Comparison of ENCODE assay signal across 1 cellular context in the genomic region with DNA sequence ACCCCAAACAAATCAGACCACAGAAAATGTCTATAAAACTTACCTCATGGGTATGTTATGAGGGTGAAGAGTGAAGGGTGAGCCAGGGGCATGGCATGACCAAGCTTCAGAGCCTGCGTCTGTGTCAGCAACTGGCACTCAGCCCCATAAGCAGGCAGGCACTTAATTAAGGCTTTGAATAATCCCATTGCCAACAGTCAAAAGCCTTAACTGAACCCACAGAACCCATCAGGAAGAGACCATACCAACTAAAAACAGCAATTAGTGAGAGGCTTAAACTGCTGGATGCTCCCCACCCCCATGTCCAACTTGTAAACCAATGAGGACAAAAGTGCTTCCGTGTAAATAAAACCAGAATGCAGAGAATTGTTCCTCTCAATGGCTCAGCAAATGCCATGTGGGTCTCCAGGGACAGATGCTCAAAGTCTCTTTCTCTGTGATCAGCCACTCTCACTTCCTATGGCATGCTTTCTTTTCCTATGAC.
TF ChIP-seq lines count a peak whose summit lies in the region.

No MANE protein-coding gene starts in this region.

TF ChIP-seq in HepG2, 621 proteins besides CTCF, POLR2A, EP300 and RAD21 (continued from another document):
- TF ChIP-seq, protein P1, sequence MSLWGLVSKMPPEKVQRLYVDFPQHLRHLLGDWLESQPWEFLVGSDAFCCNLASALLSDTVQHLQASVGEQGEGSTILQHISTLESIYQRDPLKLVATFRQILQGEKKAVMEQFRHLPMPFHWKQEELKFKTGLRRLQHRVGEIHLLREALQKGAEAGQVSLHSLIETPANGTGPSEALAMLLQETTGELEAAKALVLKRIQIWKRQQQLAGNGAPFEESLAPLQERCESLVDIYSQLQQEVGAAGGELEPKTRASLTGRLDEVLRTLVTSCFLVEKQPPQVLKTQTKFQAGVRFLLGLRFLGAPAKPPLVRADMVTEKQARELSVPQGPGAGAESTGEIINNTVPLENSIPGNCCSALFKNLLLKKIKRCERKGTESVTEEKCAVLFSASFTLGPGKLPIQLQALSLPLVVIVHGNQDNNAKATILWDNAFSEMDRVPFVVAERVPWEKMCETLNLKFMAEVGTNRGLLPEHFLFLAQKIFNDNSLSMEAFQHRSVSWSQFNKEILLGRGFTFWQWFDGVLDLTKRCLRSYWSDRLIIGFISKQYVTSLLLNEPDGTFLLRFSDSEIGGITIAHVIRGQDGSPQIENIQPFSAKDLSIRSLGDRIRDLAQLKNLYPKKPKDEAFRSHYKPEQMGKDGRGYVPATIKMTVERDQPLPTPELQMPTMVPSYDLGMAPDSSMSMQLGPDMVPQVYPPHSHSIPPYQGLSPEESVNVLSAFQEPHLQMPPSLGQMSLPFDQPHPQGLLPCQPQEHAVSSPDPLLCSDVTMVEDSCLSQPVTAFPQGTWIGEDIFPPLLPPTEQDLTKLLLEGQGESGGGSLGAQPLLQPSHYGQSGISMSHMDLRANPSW (CRISPR knock-in tag; IDR thresholded peaks at IDR 0.05; ENCODE audit: borderline replicate concordance), result 0 out of 2 replicates have a peak, but pooled peaks have one; percentile 59
- TF ChIP-seq SOX13 (IDR thresholded peaks at IDR 0.05) (peak; percentile 57), SOX13 (CRISPR knock-in tag; conservative IDR thresholded peaks at IDR 0.05 in 1 of 2, IDR thresholded peaks at IDR 0.05 in 1 of 2) (peak in 1 of 2 experiments; percentile 91; a peak in 2 of 4 replicates), FOXP1 (IDR thresholded peaks at IDR 0.05) (0 out of 2 replicates have a peak, but pooled peaks have one; percentile 4), FOXP1 (CRISPR knock-in tag; IDR thresholded peaks at IDR 0.05) (peak; percentile 68; the same call in 1 of the 2 replicates), MED1 (CRISPR knock-in tag; IDR thresholded peaks at IDR 0.05) (peak; percentile 67), NR2F2 (IDR thresholded peaks at IDR 0.05; ENCODE audit: borderline replicate concordance, low read depth) (no peak), RARA (CRISPR knock-in tag; IDR thresholded peaks at IDR 0.05) (peak; percentile 18; the same call in 1 of the 2 replicates), PITX1 (CRISPR knock-in tag; IDR thresholded peaks at IDR 0.05) (peak; percentile 70), NCOA2 (CRISPR knock-in tag; IDR thresholded peaks at IDR 0.05) (0 out of 2 replicates have a peak, but pooled peaks have one; percentile 29), HNF4G (IDR thresholded peaks at IDR 0.05; ENCODE audit: borderline replicate concordance, low read depth, low read length) (peak; percentile 37; the same call in 1 of the 2 replicates), HNF4G (CRISPR knock-in tag; IDR thresholded peaks at IDR 0.05; ENCODE audit: borderline replicate concordance, low read depth) (0 out of 2 replicates have a peak, but pooled peaks have one; percentile 23), ELF1 (CRISPR knock-in tag; IDR thresholded peaks at IDR 0.05) (0 out of 2 replicates have a peak, but pooled peaks have one; percentile 23), FOXO1 (CRISPR knock-in tag; IDR thresholded peaks at IDR 0.05) (peak; percentile 50; the same call in 1 of the 2 replicates), TOPORS (CRISPR knock-in tag; IDR thresholded peaks at IDR 0.05) (no peak), EHMT2 (IDR thresholded peaks at IDR 0.05; ENCODE audit: borderline replicate concordance, low read depth, low read length) (peak; percentile 72; the same call in 1 of the 2 replicates), CREB1 (IDR thresholded peaks at IDR 0.05) (no peak), CREB1 (CRISPR knock-in tag; IDR thresholded peaks at IDR 0.05) (peak; percentile 43; the same call in 1 of the 2 replicates), MYC (CRISPR knock-in tag; IDR thresholded peaks at IDR 0.05; ENCODE audit: borderline replicate concordance) (peak; percentile 66; the same call in 1 of the 2 replicates), MIXL1 (CRISPR knock-in tag; IDR thresholded peaks at IDR 0.05) (0 out of 2 replicates have a peak, but pooled peaks have one; percentile 25), PHF20 (CRISPR knock-in tag; IDR thresholded peaks at IDR 0.05) (0 out of 2 replicates have a peak, but pooled peaks have one; percentile 35)
- TF ChIP-seq, protein P2, sequence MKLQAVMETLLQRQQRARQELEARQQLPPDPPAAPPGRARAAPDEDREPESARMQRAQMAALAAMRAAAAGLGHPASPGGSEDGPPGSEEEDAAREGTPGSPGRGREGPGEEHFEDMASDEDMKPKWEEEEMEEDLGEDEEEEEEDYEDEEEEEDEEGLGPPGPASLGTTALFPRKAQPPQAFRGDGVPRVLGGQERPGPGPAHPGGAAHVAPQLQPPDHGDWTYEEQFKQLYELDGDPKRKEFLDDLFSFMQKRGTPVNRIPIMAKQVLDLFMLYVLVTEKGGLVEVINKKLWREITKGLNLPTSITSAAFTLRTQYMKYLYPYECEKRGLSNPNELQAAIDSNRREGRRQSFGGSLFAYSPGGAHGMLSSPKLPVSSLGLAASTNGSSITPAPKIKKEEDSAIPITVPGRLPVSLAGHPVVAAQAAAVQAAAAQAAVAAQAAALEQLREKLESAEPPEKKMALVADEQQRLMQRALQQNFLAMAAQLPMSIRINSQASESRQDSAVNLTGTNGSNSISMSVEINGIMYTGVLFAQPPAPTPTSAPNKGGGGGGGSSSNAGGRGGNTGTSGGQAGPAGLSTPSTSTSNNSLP (IDR thresholded peaks at IDR 0.05; ENCODE audit: low read depth, low read length), result peak; percentile 15; the same call in 1 of the 2 replicates
- TF ChIP-seq, protein P3, sequence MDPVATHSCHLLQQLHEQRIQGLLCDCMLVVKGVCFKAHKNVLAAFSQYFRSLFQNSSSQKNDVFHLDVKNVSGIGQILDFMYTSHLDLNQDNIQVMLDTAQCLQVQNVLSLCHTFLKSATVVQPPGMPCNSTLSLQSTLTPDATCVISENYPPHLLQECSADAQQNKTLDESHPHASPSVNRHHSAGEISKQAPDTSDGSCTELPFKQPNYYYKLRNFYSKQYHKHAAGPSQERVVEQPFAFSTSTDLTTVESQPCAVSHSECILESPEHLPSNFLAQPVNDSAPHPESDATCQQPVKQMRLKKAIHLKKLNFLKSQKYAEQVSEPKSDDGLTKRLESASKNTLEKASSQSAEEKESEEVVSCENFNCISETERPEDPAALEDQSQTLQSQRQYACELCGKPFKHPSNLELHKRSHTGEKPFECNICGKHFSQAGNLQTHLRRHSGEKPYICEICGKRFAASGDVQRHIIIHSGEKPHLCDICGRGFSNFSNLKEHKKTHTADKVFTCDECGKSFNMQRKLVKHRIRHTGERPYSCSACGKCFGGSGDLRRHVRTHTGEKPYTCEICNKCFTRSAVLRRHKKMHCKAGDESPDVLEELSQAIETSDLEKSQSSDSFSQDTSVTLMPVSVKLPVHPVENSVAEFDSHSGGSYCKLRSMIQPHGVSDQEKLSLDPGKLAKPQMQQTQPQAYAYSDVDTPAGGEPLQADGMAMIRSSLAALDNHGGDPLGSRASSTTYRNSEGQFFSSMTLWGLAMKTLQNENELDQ (CRISPR knock-in tag; IDR thresholded peaks at IDR 0.05; ENCODE audit: borderline replicate concordance), result no peak
- TF ChIP-seq, protein P4, sequence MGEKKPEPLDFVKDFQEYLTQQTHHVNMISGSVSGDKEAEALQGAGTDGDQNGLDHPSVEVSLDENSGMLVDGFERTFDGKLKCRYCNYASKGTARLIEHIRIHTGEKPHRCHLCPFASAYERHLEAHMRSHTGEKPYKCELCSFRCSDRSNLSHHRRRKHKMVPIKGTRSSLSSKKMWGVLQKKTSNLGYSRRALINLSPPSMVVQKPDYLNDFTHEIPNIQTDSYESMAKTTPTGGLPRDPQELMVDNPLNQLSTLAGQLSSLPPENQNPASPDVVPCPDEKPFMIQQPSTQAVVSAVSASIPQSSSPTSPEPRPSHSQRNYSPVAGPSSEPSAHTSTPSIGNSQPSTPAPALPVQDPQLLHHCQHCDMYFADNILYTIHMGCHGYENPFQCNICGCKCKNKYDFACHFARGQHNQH (CRISPR knock-in tag; IDR thresholded peaks at IDR 0.05), result 0 out of 2 replicates have a peak, but pooled peaks have one; percentile 37
